Comparison of ENCODE assay signal across 11 cellular contexts in genomic region chr1:94092210-94092613, GRCh38. TPM values are rescaled to one million over a fixed set of nuclear protein-coding genes. Genes with fewer than 3 reads are reported as not detected.
DNase-seq lines count a peak whose midpoint lies in the region; ATAC-seq and TF ChIP-seq lines count a peak whose summit lies in the region.
"Had no signal": no experiment of that assay in that cellular context is flagged by ENCODE, and none has a peak within 500 bp of the region (broad histone marks: within the 10 kb centered on the region; RNA-seq: fewer than 3 reads in every experiment).

No MANE protein-coding gene starts in this region.

- no peaks in the 10 kb centered on the region for H3K9me3 ChIP-seq in DND-41 (ENCODE audit: insufficient read depth, low read length, severe bottlenecking)

- intact Hi-C loops in natural killer cell (cut with micrococcal nuclease), result no loop called here
- intact Hi-C loops in sciatic nerve (cut with DNase I), result no loop called here

- no peak for TF ChIP-seq POLR2A in erythroblast (IDR thresholded peaks at IDR 0.05; ENCODE audit: low read length)

- no peaks in the 10 kb centered on the region for H3K36me3 Mint-ChIP-seq in natural killer cell
- H3K36me3 Mint-ChIP-seq: naive B cell; stimulated activated memory B cell treated with anti-CD40 and anti-IgM and Interleukin-4, amounts not matched to agents 10 μg/mL and 1 μg/mL and 100 μg/mL, for 72 hours had no signal

- peak overlapping the region; percentile 95 for H3K27ac ChIP-seq in DND-41 (ENCODE audit: low read length)
- H3K27ac ChIP-seq: cardiac muscle cell had no signal

- TF ChIP-seq CTCF in DND-41 (IDR thresholded peaks at IDR 0.05; ENCODE audit: borderline replicate concordance, extremely low read depth, low read length, poor library complexity, severe bottlenecking), result no peak
- no peak for TF ChIP-seq CTCF in natural killer cell (IDR thresholded peaks at IDR 0.05)

- no peak overlapping the region for H3K4me3 Mint-ChIP-seq in natural killer cell
- H3K4me3 Mint-ChIP-seq: naive B cell; stimulated activated memory B cell treated with anti-CD40 and anti-IgM and Interleukin-4, amounts not matched to agents 10 μg/mL and 1 μg/mL and 100 μg/mL, for 72 hours had no signal

- H3K4me1 ChIP-seq in DND-41 (ENCODE audit: insufficient read depth, low read length), result peaks cover 54% of the 10 kb centered on the region

- H3K9ac ChIP-seq in DND-41 (ENCODE audit: low read depth, low read length), result peak overlapping the region; percentile 56

- peaks cover 11 to 14% of the 10 kb centered on the region in 2 donors for H3K4me1 Mint-ChIP-seq in natural killer cell

- H3K27me3 ChIP-seq in DND-41 (ENCODE audit: insufficient read depth, low read length, poor library complexity), result no peaks in the 10 kb centered on the region
- H3K27me3 ChIP-seq: cardiac muscle cell had no signal

- peak; percentile 88 for ATAC-seq in DND-41 (ENCODE audit: insufficient read depth, low read depth)
- peak; percentile 40 to 77 (median 55) for ATAC-seq in natural killer cell
- ATAC-seq in sciatic nerve, result no peak
- ATAC-seq: stimulated activated memory B cell treated with anti-CD40 and anti-IgM and Interleukin-4, amounts not matched to agents 10 μg/mL and 1 μg/mL and 100 μg/mL, for 72 hours had no signal

- H3K9me3 Mint-ChIP-seq in natural killer cell, result no peaks in the 10 kb centered on the region
- H3K9me3 Mint-ChIP-seq: stimulated activated memory B cell treated with anti-CD40 and anti-IgM and Interleukin-4, amounts not matched to agents 10 μg/mL and 1 μg/mL and 100 μg/mL, for 72 hours had no signal

- no peaks in the 10 kb centered on the region for H3K79me2 ChIP-seq in DND-41 (ENCODE audit: insufficient read depth, low read length)

- H3K27me3 Mint-ChIP-seq in natural killer cell (ENCODE audit: low read depth in 2 of 2), result peaks cover 0 to 11% of the 10 kb centered on the region in 2 donors

- no peaks in the 10 kb centered on the region for H3K36me3 ChIP-seq in DND-41 (ENCODE audit: insufficient read depth, low read length)
- H3K36me3 ChIP-seq: cardiac muscle cell had no signal

- no peaks in the 10 kb centered on the region for H4K20me1 ChIP-seq in DND-41 (ENCODE audit: insufficient read depth, low read length)

- peak overlapping the region; percentile 22 to 56 for H3K27ac Mint-ChIP-seq in natural killer cell
- H3K27ac Mint-ChIP-seq: naive B cell; stimulated activated memory B cell treated with anti-CD40 and anti-IgM and Interleukin-4, amounts not matched to agents 10 μg/mL and 1 μg/mL and 100 μg/mL, for 72 hours had no signal

- peak; percentile 93 for DNase-seq in DND-41
- peak; percentile 72 for DNase-seq in M059J (ENCODE audit: low read depth)
- DNase-seq in dermis blood vessel endothelial cell, result peak; percentile 100
- DNase-seq in natural killer cell, result no peak
- DNase-seq in stimulated activated CD4-positive, alpha-beta T cell treated with anti-CD3 and anti-CD28 coated beads, Interleukin-15, amount 100 ng/mL, for 24 hours, result no peak
- DNase-seq in sciatic nerve (ENCODE audit: low spot score), result no peak
- no peak for DNase-seq in NCI-H1436 treated with DMSO at 0.1 percent for 48 hours (lab: John Stamatoyannopoulos, UW)
- DNase-seq in erythroblast (lab: John Stamatoyannopoulos, UW), result no peak
- DNase-seq: naive B cell had no signal

- peak overlapping the region; percentile 46; the same call in 1 of the 2 replicates for H2AFZ ChIP-seq in DND-41 (ENCODE audit: low read depth, low read length)

- peak overlapping the region; percentile 44 for H3K4me2 ChIP-seq in DND-41 (ENCODE audit: insufficient read depth, low read length)

- peak overlapping the region in 1 of 2 experiments; percentile 3; a peak in 2 of 4 replicates for H3K4me3 ChIP-seq in DND-41 (ENCODE audit: low read depth in 1 of 2, low read length in 2 of 2)
- H3K4me3 ChIP-seq: cardiac muscle cell had no signal

RNA-seq across cellular contexts. Expression of gene ABCA4, which starts 28.7 kb away (rescaled TPM):
- 0.15 TPM in 1 of 2 replicates, not detected in the other for total RNA-seq in M059J (2014; rRNA removed; shearing (Covaris generic))
- total RNA-seq in dermis blood vessel endothelial cell, result 113 and 177 TPM in 2 replicates
- total RNA-seq in natural killer cell, result under 1 TPM in 1 of 3 donors, not detected in 2; 0.48 TPM
- 0.40 TPM for total RNA-seq in sciatic nerve
- total RNA-seq: cardiac muscle cell had no signal

Comparison
In these comparisons a context has a peak if more than half of its experiments do, and no peak if none do; other contexts are left out.
1. DNase-seq: peak in DND-41 (single experiment), M059J (single experiment) and dermis blood vessel endothelial cell (single experiment); none in natural killer cell (single experiment), stimulated activated CD4-positive, alpha-beta T cell treated with anti-CD3 and anti-CD28 coated beads, Interleukin-15, amount 100 ng/mL, for 24 hours (single experiment), sciatic nerve (single experiment), NCI-H1436 treated with DMSO at 0.1 percent for 48 hours (single experiment) and erythroblast (0 of 2).
2. RNA of gene ABCA4, which starts 28.7 kb away (total RNA-seq): 113 to 177 TPM in dermis blood vessel endothelial cell; 0.40 TPM in sciatic nerve (single experiment), 0.15 TPM in M059J and 0.48 TPM in natural killer cell; every median in the first group is over 10 times any median in the second.